2 cellular contexts compared by ENCODE assay signal in the genomic region with DNA sequence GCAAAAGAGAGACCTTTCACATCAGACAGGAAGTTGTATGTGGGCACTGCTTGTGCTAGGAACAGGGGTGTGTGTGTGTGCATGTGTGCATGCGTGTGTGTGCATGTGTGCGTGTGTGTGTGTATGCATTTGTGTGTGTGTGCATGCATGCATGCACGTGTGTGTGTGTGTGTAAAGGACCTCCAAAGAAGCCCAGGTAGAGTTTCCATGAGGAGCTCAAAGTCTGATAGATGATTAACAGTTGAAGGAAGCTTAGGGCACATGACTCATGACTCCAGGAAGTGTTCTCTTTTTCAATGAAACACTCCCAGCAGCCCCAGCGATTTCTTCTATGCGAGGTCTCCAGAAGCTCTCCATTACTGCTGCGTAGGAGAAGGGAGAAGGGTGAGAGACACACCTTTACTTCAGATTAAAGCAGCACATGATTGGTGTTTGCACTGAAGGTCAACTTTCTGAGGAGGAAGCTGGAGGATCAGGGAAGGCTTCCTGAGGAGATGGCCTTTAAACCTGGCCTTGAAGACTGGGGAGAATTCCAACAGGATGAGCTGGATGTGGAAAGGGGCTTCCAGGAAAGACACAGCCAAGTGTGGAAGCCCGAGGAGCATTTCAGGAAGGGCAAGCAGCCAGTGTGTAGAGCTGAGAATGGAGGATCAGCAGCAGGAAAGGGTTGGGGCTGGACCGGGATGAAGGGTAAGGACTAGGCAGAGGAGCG.
A peak's percentile ranks its signal among the peaks of the same experiment; 100 is the strongest.
TF ChIP-seq lines count a peak whose summit lies in the region.

No MANE protein-coding gene starts in this region.

TF ChIP-seq in Ishikawa, 13 proteins besides CTCF, POLR2A, EP300 and RAD21 (continued from another document):
- 0 out of 2 replicates have a peak, but pooled peaks have one; percentile 11 for TF ChIP-seq USF1 (IDR thresholded peaks at IDR 0.05)
- TF ChIP-seq TCF12 (IDR thresholded peaks at IDR 0.05; ENCODE audit: low read depth), result no peak
- TF ChIP-seq YY1 (IDR thresholded peaks at IDR 0.05; ENCODE audit: low read depth), result no peak
- TF ChIP-seq CEBPB (IDR thresholded peaks at IDR 0.05), result no peak

TF ChIP-seq in K562, 482 proteins besides CTCF, POLR2A, EP300 and RAD21 (continued from another document):
- TF ChIP-seq CBX5 (IDR thresholded peaks at IDR 0.05; ENCODE audit: borderline replicate concordance, low read depth) (no peak), HNRNPK (IDR thresholded peaks at IDR 0.05; ENCODE audit: low read depth, low read length, poor library complexity, severe bottlenecking) (no peak), NR2C1 (IDR thresholded peaks at IDR 0.05) (0 out of 2 replicates have a peak, but pooled peaks have one; percentile 11), NR2C1 (tag; IDR thresholded peaks at IDR 0.05) (peak; percentile 18; the same call in 1 of the 2 replicates), FOSL1 (tag; conservative IDR thresholded peaks at IDR 0.05) (peak; percentile 35; the same call in 1 of the 2 replicates), ZNF347 (CRISPR knock-in tag; IDR thresholded peaks at IDR 0.05; ENCODE audit: low read depth) (no peak), ZNF830 (CRISPR knock-in tag; IDR thresholded peaks at IDR 0.05) (no peak), TCF7L2 (IDR thresholded peaks at IDR 0.05; ENCODE audit: low read depth, low read length) (no peak), NCOA1 (IDR thresholded peaks at IDR 0.05; ENCODE audit: low read depth) (no peak), ZNF277 (CRISPR knock-in tag; IDR thresholded peaks at IDR 0.05; ENCODE audit: borderline replicate concordance) (no peak), XRCC5 (IDR thresholded peaks at IDR 0.05; ENCODE audit: low read depth, low read length) (no peak), ZNF695 (CRISPR knock-in tag; IDR thresholded peaks at IDR 0.05) (no peak), NEUROD1 (IDR thresholded peaks at IDR 0.05; ENCODE audit: borderline replicate concordance, low read depth, low read length, partially characterized antibody) (no peak), SRSF9 (IDR thresholded peaks at IDR 0.05; ENCODE audit: borderline replicate concordance, low read depth, low read length) (no peak), NR2C2 (CRISPR knock-in tag; IDR thresholded peaks at IDR 0.05) (no peak), NR2C2 (tag; IDR thresholded peaks at IDR 0.05) (peak; percentile 67), L3MBTL2 (IDR thresholded peaks at IDR 0.05) (peak; percentile 20; the same call in 1 of the 2 replicates), FOS (IDR thresholded peaks at IDR 0.05; ENCODE audit: extremely low read depth, insufficient read length) (no peak)
- TF ChIP-seq, protein P1, sequence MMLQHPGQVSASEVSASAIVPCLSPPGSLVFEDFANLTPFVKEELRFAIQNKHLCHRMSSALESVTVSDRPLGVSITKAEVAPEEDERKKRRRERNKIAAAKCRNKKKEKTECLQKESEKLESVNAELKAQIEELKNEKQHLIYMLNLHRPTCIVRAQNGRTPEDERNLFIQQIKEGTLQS (IDR thresholded peaks at IDR 0.05), result 0 out of 2 replicates have a peak, but pooled peaks have one; percentile 14
- TF ChIP-seq, protein P1 (CRISPR knock-in tag; conservative IDR thresholded peaks at IDR 0.05), result no peak
- TF ChIP-seq, protein P2, sequence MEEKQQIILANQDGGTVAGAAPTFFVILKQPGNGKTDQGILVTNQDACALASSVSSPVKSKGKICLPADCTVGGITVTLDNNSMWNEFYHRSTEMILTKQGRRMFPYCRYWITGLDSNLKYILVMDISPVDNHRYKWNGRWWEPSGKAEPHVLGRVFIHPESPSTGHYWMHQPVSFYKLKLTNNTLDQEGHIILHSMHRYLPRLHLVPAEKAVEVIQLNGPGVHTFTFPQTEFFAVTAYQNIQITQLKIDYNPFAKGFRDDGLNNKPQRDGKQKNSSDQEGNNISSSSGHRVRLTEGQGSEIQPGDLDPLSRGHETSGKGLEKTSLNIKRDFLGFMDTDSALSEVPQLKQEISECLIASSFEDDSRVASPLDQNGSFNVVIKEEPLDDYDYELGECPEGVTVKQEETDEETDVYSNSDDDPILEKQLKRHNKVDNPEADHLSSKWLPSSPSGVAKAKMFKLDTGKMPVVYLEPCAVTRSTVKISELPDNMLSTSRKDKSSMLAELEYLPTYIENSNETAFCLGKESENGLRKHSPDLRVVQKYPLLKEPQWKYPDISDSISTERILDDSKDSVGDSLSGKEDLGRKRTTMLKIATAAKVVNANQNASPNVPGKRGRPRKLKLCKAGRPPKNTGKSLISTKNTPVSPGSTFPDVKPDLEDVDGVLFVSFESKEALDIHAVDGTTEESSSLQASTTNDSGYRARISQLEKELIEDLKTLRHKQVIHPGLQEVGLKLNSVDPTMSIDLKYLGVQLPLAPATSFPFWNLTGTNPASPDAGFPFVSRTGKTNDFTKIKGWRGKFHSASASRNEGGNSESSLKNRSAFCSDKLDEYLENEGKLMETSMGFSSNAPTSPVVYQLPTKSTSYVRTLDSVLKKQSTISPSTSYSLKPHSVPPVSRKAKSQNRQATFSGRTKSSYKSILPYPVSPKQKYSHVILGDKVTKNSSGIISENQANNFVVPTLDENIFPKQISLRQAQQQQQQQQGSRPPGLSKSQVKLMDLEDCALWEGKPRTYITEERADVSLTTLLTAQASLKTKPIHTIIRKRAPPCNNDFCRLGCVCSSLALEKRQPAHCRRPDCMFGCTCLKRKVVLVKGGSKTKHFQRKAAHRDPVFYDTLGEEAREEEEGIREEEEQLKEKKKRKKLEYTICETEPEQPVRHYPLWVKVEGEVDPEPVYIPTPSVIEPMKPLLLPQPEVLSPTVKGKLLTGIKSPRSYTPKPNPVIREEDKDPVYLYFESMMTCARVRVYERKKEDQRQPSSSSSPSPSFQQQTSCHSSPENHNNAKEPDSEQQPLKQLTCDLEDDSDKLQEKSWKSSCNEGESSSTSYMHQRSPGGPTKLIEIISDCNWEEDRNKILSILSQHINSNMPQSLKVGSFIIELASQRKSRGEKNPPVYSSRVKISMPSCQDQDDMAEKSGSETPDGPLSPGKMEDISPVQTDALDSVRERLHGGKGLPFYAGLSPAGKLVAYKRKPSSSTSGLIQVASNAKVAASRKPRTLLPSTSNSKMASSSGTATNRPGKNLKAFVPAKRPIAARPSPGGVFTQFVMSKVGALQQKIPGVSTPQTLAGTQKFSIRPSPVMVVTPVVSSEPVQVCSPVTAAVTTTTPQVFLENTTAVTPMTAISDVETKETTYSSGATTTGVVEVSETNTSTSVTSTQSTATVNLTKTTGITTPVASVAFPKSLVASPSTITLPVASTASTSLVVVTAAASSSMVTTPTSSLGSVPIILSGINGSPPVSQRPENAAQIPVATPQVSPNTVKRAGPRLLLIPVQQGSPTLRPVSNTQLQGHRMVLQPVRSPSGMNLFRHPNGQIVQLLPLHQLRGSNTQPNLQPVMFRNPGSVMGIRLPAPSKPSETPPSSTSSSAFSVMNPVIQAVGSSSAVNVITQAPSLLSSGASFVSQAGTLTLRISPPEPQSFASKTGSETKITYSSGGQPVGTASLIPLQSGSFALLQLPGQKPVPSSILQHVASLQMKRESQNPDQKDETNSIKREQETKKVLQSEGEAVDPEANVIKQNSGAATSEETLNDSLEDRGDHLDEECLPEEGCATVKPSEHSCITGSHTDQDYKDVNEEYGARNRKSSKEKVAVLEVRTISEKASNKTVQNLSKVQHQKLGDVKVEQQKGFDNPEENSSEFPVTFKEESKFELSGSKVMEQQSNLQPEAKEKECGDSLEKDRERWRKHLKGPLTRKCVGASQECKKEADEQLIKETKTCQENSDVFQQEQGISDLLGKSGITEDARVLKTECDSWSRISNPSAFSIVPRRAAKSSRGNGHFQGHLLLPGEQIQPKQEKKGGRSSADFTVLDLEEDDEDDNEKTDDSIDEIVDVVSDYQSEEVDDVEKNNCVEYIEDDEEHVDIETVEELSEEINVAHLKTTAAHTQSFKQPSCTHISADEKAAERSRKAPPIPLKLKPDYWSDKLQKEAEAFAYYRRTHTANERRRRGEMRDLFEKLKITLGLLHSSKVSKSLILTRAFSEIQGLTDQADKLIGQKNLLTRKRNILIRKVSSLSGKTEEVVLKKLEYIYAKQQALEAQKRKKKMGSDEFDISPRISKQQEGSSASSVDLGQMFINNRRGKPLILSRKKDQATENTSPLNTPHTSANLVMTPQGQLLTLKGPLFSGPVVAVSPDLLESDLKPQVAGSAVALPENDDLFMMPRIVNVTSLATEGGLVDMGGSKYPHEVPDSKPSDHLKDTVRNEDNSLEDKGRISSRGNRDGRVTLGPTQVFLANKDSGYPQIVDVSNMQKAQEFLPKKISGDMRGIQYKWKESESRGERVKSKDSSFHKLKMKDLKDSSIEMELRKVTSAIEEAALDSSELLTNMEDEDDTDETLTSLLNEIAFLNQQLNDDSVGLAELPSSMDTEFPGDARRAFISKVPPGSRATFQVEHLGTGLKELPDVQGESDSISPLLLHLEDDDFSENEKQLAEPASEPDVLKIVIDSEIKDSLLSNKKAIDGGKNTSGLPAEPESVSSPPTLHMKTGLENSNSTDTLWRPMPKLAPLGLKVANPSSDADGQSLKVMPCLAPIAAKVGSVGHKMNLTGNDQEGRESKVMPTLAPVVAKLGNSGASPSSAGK (IDR thresholded peaks at IDR 0.05), result peak; percentile 15; the same call in 1 of the 2 replicates
